1 cellular context compared by ENCODE assay signal in the genomic region with DNA sequence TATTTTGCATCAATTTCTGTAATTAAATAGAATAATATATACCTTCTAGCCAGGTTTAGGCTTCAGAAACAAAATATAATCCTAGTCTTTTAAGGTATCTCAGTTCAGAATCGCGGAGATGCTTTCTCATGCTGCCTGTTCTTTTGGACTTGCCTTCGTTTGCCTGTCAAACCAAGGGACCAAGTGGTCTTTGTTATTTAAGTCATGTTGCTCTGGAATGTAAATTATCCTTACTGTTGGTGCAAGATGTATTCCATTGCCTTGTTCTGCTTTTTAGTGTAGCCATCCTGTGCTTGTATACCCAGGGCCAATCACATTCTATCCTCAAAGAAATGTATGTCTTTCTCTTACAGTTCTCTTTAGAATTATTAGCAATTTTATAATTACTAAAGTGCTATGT.
A peak's percentile ranks its signal among the peaks of the same experiment; 100 is the strongest.
TF ChIP-seq lines count a peak whose summit lies in the region.

No MANE protein-coding gene starts in this region.

TF ChIP-seq in H1, 55 proteins besides CTCF, POLR2A, EP300 and RAD21:
- TF ChIP-seq FOSL1 (IDR thresholded peaks at IDR 0.05; ENCODE audit: insufficient read depth, low read depth, low read length) (no peak), CEBPB (IDR thresholded peaks at IDR 0.05; ENCODE audit: low read depth, low read length) (no peak), TBP (IDR thresholded peaks at IDR 0.05; ENCODE audit: low read depth, low read length) (no peak), E2F6 (IDR thresholded peaks at IDR 0.05) (no peak), CHD1 (IDR thresholded peaks at IDR 0.05; ENCODE audit: low read depth, low read length) (no peak), TEAD4 (IDR thresholded peaks at IDR 0.05; ENCODE audit: low read depth, low read length) (0 out of 2 replicates have a peak, but pooled peaks have one; percentile 22), NANOG (IDR thresholded peaks at IDR 0.05; ENCODE audit: insufficient read depth, low read depth, low read length, poor library complexity, severe bottlenecking) (no peak)
